In the genomic region with DNA sequence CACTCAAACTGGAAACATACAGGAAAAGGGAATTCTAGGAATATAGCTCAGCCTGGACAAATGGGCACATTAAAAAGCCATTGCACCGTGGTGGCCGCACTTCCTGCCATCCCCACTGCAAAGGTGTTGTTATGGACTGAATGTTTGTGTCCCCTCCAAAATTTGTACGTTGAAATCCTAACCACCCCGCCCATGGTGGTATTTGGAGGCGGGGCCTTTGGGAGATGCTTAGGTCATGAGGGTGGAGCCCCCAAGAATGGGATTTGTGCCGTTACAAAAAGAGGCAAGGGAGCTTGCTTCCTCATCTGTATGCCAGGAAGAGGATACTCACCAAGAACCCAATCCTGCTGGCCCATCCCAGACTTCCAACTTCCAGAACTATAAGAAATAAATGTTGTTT, we compare ENCODE assay signal across 2 cellular contexts.
TF ChIP-seq lines count a peak whose summit lies in the region.

No MANE protein-coding gene starts in this region.

TF ChIP-seq in WTC11, 78 proteins besides CTCF, POLR2A, EP300 and RAD21:
- TF ChIP-seq, protein P1, sequence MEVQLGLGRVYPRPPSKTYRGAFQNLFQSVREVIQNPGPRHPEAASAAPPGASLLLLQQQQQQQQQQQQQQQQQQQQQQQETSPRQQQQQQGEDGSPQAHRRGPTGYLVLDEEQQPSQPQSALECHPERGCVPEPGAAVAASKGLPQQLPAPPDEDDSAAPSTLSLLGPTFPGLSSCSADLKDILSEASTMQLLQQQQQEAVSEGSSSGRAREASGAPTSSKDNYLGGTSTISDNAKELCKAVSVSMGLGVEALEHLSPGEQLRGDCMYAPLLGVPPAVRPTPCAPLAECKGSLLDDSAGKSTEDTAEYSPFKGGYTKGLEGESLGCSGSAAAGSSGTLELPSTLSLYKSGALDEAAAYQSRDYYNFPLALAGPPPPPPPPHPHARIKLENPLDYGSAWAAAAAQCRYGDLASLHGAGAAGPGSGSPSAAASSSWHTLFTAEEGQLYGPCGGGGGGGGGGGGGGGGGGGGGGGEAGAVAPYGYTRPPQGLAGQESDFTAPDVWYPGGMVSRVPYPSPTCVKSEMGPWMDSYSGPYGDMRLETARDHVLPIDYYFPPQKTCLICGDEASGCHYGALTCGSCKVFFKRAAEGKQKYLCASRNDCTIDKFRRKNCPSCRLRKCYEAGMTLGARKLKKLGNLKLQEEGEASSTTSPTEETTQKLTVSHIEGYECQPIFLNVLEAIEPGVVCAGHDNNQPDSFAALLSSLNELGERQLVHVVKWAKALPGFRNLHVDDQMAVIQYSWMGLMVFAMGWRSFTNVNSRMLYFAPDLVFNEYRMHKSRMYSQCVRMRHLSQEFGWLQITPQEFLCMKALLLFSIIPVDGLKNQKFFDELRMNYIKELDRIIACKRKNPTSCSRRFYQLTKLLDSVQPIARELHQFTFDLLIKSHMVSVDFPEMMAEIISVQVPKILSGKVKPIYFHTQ (CRISPR knock-in tag; IDR thresholded peaks at IDR 0.05): no peak
- TF ChIP-seq, protein P2, sequence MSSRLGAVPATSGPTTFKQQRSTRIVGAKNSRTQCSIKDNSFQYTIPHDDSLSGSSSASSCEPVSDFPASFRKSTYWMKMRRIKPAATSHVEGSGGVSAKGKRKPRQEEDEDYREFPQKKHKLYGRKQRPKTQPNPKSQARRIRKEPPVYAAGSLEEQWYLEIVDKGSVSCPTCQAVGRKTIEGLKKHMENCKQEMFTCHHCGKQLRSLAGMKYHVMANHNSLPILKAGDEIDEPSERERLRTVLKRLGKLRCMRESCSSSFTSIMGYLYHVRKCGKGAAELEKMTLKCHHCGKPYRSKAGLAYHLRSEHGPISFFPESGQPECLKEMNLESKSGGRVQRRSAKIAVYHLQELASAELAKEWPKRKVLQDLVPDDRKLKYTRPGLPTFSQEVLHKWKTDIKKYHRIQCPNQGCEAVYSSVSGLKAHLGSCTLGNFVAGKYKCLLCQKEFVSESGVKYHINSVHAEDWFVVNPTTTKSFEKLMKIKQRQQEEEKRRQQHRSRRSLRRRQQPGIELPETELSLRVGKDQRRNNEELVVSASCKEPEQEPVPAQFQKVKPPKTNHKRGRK (CRISPR knock-in tag; IDR thresholded peaks at IDR 0.05; ENCODE audit: borderline replicate concordance): no peak
- TF ChIP-seq ZNF423 (CRISPR knock-in tag; IDR thresholded peaks at IDR 0.05) (no peak), OVOL2 (CRISPR knock-in tag; IDR thresholded peaks at IDR 0.05; ENCODE audit: borderline replicate concordance) (no peak), IRF2 (CRISPR knock-in tag; IDR thresholded peaks at IDR 0.05; ENCODE audit: borderline replicate concordance, low read depth) (no peak)
- TF ChIP-seq, protein P3, sequence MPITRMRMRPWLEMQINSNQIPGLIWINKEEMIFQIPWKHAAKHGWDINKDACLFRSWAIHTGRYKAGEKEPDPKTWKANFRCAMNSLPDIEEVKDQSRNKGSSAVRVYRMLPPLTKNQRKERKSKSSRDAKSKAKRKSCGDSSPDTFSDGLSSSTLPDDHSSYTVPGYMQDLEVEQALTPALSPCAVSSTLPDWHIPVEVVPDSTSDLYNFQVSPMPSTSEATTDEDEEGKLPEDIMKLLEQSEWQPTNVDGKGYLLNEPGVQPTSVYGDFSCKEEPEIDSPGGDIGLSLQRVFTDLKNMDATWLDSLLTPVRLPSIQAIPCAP (CRISPR knock-in tag; IDR thresholded peaks at IDR 0.05): no peak

TF ChIP-seq in HEK293T, 16 proteins besides CTCF, POLR2A, EP300 and RAD21:
- TF ChIP-seq L3MBTL2 (conservative IDR thresholded peaks at IDR 0.05): no peak
- TF ChIP-seq NFRKB (IDR thresholded peaks at IDR 0.05): no peak
- TF ChIP-seq LEF1 (IDR thresholded peaks at IDR 0.05; ENCODE audit: borderline replicate concordance): no peak
- TF ChIP-seq HDGF (IDR thresholded peaks at IDR 0.05; ENCODE audit: borderline replicate concordance): no peak
- TF ChIP-seq BHLHE40 (IDR thresholded peaks at IDR 0.05; ENCODE audit: borderline replicate concordance): no peak
- no peak for TF ChIP-seq CTBP1 (IDR thresholded peaks at IDR 0.05; ENCODE audit: borderline replicate concordance)
- no peak for TF ChIP-seq ZNF384 (IDR thresholded peaks at IDR 0.05)
- TF ChIP-seq SP1 (IDR thresholded peaks at IDR 0.05): no peak
- no peak for TF ChIP-seq ELF4 (IDR thresholded peaks at IDR 0.05)
- TF ChIP-seq FOXK2 (IDR thresholded peaks at IDR 0.05): no peak
- no peak for TF ChIP-seq FOXM1 (IDR thresholded peaks at IDR 0.05; ENCODE audit: borderline replicate concordance)
- TF ChIP-seq FOXA1 (IDR thresholded peaks at IDR 0.05): no peak
- TF ChIP-seq TARDBP (IDR thresholded peaks at IDR 0.05): no peak
- no peak for TF ChIP-seq SUZ12 (IDR thresholded peaks at IDR 0.05)
- TF ChIP-seq, protein P4, sequence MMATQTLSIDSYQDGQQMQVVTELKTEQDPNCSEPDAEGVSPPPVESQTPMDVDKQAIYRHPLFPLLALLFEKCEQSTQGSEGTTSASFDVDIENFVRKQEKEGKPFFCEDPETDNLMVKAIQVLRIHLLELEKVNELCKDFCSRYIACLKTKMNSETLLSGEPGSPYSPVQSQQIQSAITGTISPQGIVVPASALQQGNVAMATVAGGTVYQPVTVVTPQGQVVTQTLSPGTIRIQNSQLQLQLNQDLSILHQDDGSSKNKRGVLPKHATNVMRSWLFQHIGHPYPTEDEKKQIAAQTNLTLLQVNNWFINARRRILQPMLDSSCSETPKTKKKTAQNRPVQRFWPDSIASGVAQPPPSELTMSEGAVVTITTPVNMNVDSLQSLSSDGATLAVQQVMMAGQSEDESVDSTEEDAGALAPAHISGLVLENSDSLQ (IDR thresholded peaks at IDR 0.05): no peak
TF ChIP-seq in HEK293T: peak in this region for 0.
